In genomic region chr11:129408865-129409444, GRCh38 we compare ENCODE assay signal across 21 cellular contexts. TPM values are rescaled to one million over a fixed set of nuclear protein-coding genes. Genes with fewer than 3 reads are reported as not detected.
DNase-seq lines count a peak whose midpoint lies in the region; ATAC-seq and TF ChIP-seq lines count a peak whose summit lies in the region.
"Had no signal": no experiment of that assay in that cellular context is flagged by ENCODE, and none has a peak within 500 bp of the region (broad histone marks: within the 10 kb centered on the region; RNA-seq: fewer than 3 reads in every experiment).

No MANE protein-coding gene starts in this region.

- no peaks in the 10 kb centered on the region for H3K36me3 Mint-ChIP-seq in T-helper 2 cell treated with Interferon-gamma antibody and Interleukin-4, amounts not matched to agents 5 μg/mL and 100 μg/mL, for 36 hours (ENCODE audit: low read depth)
- no peaks in the 10 kb centered on the region for H3K36me3 Mint-ChIP-seq in activated CD8-positive, alpha-beta T cell treated with anti-CD3 and anti-CD28 coated beads for 36 hours (ENCODE audit: low read depth)
- no peaks in the 10 kb centered on the region for H3K36me3 Mint-ChIP-seq in activated CD8-positive, alpha-beta T cell treated with anti-CD3 and anti-CD28 coated beads, Interleukin-2, amount 10 ng/mL, durations not matched to agents 7 days and 5 days (ENCODE audit: low read depth)
- no peaks in the 10 kb centered on the region for H3K36me3 Mint-ChIP-seq in T-cell
- H3K36me3 Mint-ChIP-seq: CD8-positive, alpha-beta T cell had no signal

- no peaks in the 10 kb centered on the region for H3K4me1 Mint-ChIP-seq in T-helper 2 cell treated with Interferon-gamma antibody and Interleukin-4, amounts not matched to agents 5 μg/mL and 100 μg/mL, for 36 hours (ENCODE audit: low read depth)
- peaks cover 3% of the 10 kb centered on the region for H3K4me1 Mint-ChIP-seq in activated CD8-positive, alpha-beta T cell treated with anti-CD3 and anti-CD28 coated beads for 36 hours (ENCODE audit: low read depth)
- H3K4me1 Mint-ChIP-seq in activated CD8-positive, alpha-beta T cell treated with anti-CD3 and anti-CD28 coated beads, Interleukin-2, amount 10 ng/mL, durations not matched to agents 7 days and 5 days (ENCODE audit: low read depth), result no peaks in the 10 kb centered on the region
- no peaks in the 10 kb centered on the region for H3K4me1 Mint-ChIP-seq in stimulated activated naive CD8-positive, alpha-beta T cell treated with anti-CD3 and anti-CD28 coated beads, Interleukin-15, amount 100 ng/mL, for 72 hours
- no peaks in the 10 kb centered on the region for H3K4me1 Mint-ChIP-seq in T-cell
- H3K4me1 Mint-ChIP-seq: B cell, IgD-negative memory B cell had no signal

- TF ChIP-seq CTCF in activated CD8-positive, alpha-beta T cell treated with anti-CD3 and anti-CD28 coated beads for 36 hours (IDR thresholded peaks at IDR 0.05), result no peak

- no peak overlapping the region for H3K4me3 Mint-ChIP-seq in T-helper 2 cell treated with Interferon-gamma antibody and Interleukin-4, amounts not matched to agents 5 μg/mL and 100 μg/mL, for 36 hours
- H3K4me3 Mint-ChIP-seq in activated CD8-positive, alpha-beta T cell treated with anti-CD3 and anti-CD28 coated beads for 36 hours, result no peak overlapping the region
- H3K4me3 Mint-ChIP-seq in activated CD8-positive, alpha-beta T cell treated with anti-CD3 and anti-CD28 coated beads, Interleukin-2, amount 10 ng/mL, durations not matched to agents 7 days and 5 days, result no peak overlapping the region
- H3K4me3 Mint-ChIP-seq in stimulated activated naive CD8-positive, alpha-beta T cell treated with anti-CD3 and anti-CD28 coated beads, Interleukin-15, amount 100 ng/mL, for 72 hours, result no peak overlapping the region
- H3K4me3 Mint-ChIP-seq in T-cell, result no peak overlapping the region
- H3K4me3 Mint-ChIP-seq: B cell; CD8-positive, alpha-beta T cell; IgD-negative memory B cell had no signal

- ATAC-seq in activated CD8-positive, alpha-beta T cell treated with anti-CD3 and anti-CD28 coated beads for 36 hours, result no peak
- no peak for ATAC-seq in activated CD8-positive, alpha-beta T cell treated with anti-CD3 and anti-CD28 coated beads, Interleukin-2, amount 10 ng/mL, durations not matched to agents 7 days and 5 days
- ATAC-seq in stimulated activated naive CD8-positive, alpha-beta T cell treated with anti-CD3 and anti-CD28 coated beads, Interleukin-15, Interleukin-2, amounts not matched to agents 100 U/mL and 50 U/mL, for 24 hours, result peak; percentile 72
- no peak for ATAC-seq in stimulated activated naive CD8-positive, alpha-beta T cell treated with anti-CD3 and anti-CD28 coated beads, Interleukin-15, amount 100 ng/mL, for 72 hours
- ATAC-seq in T-cell (replicated peaks in 1 of 4), result no peak
- ATAC-seq: CD8-positive, alpha-beta T cell had no signal

- POLR2A ChIA-PET in activated CD8-positive, alpha-beta T cell treated with anti-CD3 and anti-CD28 coated beads for 36 hours (lab: Charles Lee), result no interaction called here
- POLR2A ChIA-PET in activated CD8-positive, alpha-beta T cell treated with anti-CD3 and anti-CD28 coated beads, Interleukin-2, amount 10 ng/mL, durations not matched to agents 7 days and 5 days (lab: Charles Lee), result no interaction called here
- POLR2A ChIA-PET in T-cell (lab: Charles Lee), result no interaction called here

- intact Hi-C loops in activated CD8-positive, alpha-beta T cell treated with anti-CD3 and anti-CD28 coated beads for 36 hours (cut with micrococcal nuclease), result no loop called here

- DNase-seq in T-helper 2 cell treated with Interferon-gamma antibody and Interleukin-4, amounts not matched to agents 5 μg/mL and 100 μg/mL, for 36 hours (ENCODE audit: low spot score), result peak; percentile 46
- no peak for DNase-seq in T-helper 2 cell
- DNase-seq in activated CD8-positive, alpha-beta T cell treated with anti-CD3 and anti-CD28 coated beads for 36 hours, result peak; percentile 38
- no peak for DNase-seq in activated CD8-positive, alpha-beta T cell treated with anti-CD3 and anti-CD28 coated beads, Interleukin-2, amount 10 ng/mL, durations not matched to agents 7 days and 5 days
- peak; percentile 36 for DNase-seq in stimulated activated naive CD8-positive, alpha-beta T cell treated with anti-CD3 and anti-CD28 coated beads, Interleukin-15, Interleukin-2, amounts not matched to agents 100 U/mL and 50 U/mL, for 24 hours
- DNase-seq in stimulated activated naive CD8-positive, alpha-beta T cell treated with anti-CD3 and anti-CD28 coated beads, Interleukin-15, amount 100 ng/mL, for 72 hours, result no peak
- no peak for DNase-seq in T-cell
- DNase-seq: Caco-2; CD8-positive, alpha-beta T cell; NCI-H1048; NCI-H1417; NCI-H1694; NCI-H2029 treated with DMSO at 0.1 percent for 48 hours; NCI-H446 treated with DMSO at 0.1 percent for 48 hours; NCI-H526; NCI-H82; NK-92 treated with Interleukin-12 subunit alpha and Interleukin-12 subunit beta, amount 100 ng/mL, for 24 hours; PC-9; RPMI8226 had no signal

- no peaks in the 10 kb centered on the region for H3K27me3 Mint-ChIP-seq in T-helper 2 cell treated with Interferon-gamma antibody and Interleukin-4, amounts not matched to agents 5 μg/mL and 100 μg/mL, for 36 hours (ENCODE audit: low read depth)
- peaks cover 3% of the 10 kb centered on the region for H3K27me3 Mint-ChIP-seq in activated CD8-positive, alpha-beta T cell treated with anti-CD3 and anti-CD28 coated beads for 36 hours
- no peaks in the 10 kb centered on the region for H3K27me3 Mint-ChIP-seq in activated CD8-positive, alpha-beta T cell treated with anti-CD3 and anti-CD28 coated beads, Interleukin-2, amount 10 ng/mL, durations not matched to agents 7 days and 5 days (ENCODE audit: low read depth)
- H3K27me3 Mint-ChIP-seq in stimulated activated naive CD8-positive, alpha-beta T cell treated with anti-CD3 and anti-CD28 coated beads, Interleukin-15, amount 100 ng/mL, for 72 hours, result peaks cover 18% of the 10 kb centered on the region
- peaks cover 3 to 11% of the 10 kb centered on the region in 2 donors for H3K27me3 Mint-ChIP-seq in T-cell
- H3K27me3 Mint-ChIP-seq: B cell, IgD-negative memory B cell had no signal

- no peaks in the 10 kb centered on the region for H3K9me3 Mint-ChIP-seq in T-helper 2 cell treated with Interferon-gamma antibody and Interleukin-4, amounts not matched to agents 5 μg/mL and 100 μg/mL, for 36 hours
- H3K9me3 Mint-ChIP-seq in activated CD8-positive, alpha-beta T cell treated with anti-CD3 and anti-CD28 coated beads for 36 hours, result no peaks in the 10 kb centered on the region
- H3K9me3 Mint-ChIP-seq in activated CD8-positive, alpha-beta T cell treated with anti-CD3 and anti-CD28 coated beads, Interleukin-2, amount 10 ng/mL, durations not matched to agents 7 days and 5 days (ENCODE audit: insufficient read depth), result no peaks in the 10 kb centered on the region
- no peaks in the 10 kb centered on the region for H3K9me3 Mint-ChIP-seq in stimulated activated naive CD8-positive, alpha-beta T cell treated with anti-CD3 and anti-CD28 coated beads, Interleukin-15, amount 100 ng/mL, for 72 hours
- H3K9me3 Mint-ChIP-seq in T-cell, result no peaks in the 10 kb centered on the region
- H3K9me3 Mint-ChIP-seq: CD8-positive, alpha-beta T cell had no signal

- H3K27ac Mint-ChIP-seq in T-helper 2 cell treated with Interferon-gamma antibody and Interleukin-4, amounts not matched to agents 5 μg/mL and 100 μg/mL, for 36 hours, result no peak overlapping the region
- H3K27ac Mint-ChIP-seq in activated CD8-positive, alpha-beta T cell treated with anti-CD3 and anti-CD28 coated beads for 36 hours, result no peak overlapping the region
- no peak overlapping the region for H3K27ac Mint-ChIP-seq in activated CD8-positive, alpha-beta T cell treated with anti-CD3 and anti-CD28 coated beads, Interleukin-2, amount 10 ng/mL, durations not matched to agents 7 days and 5 days
- no peak overlapping the region for H3K27ac Mint-ChIP-seq in stimulated activated naive CD8-positive, alpha-beta T cell treated with anti-CD3 and anti-CD28 coated beads, Interleukin-15, amount 100 ng/mL, for 72 hours
- no peak overlapping the region for H3K27ac Mint-ChIP-seq in T-cell
- H3K27ac Mint-ChIP-seq: B cell; CD8-positive, alpha-beta T cell; IgD-negative memory B cell had no signal

- CTCF ChIA-PET in activated CD8-positive, alpha-beta T cell treated with anti-CD3 and anti-CD28 coated beads for 36 hours (lab: Charles Lee), result interaction anchor here (1.9 kb wide), 1 partner anchor 286 kb away, joined by 4 read pairs; no protein-coding TSS in a partner anchor
- CTCF ChIA-PET in activated CD8-positive, alpha-beta T cell treated with anti-CD3 and anti-CD28 coated beads, Interleukin-2, amount 10 ng/mL, durations not matched to agents 7 days and 5 days (lab: Charles Lee), result no interaction called here
- CTCF ChIA-PET in T-cell (lab: Charles Lee), result no interaction called here

RNA-seq across cellular contexts. Expression of gene BARX2, which starts 33.3 kb away (rescaled TPM):
- total RNA-seq in activated CD8-positive, alpha-beta T cell treated with anti-CD3 and anti-CD28 coated beads for 36 hours, result not detected
- total RNA-seq in activated CD8-positive, alpha-beta T cell treated with anti-CD3 and anti-CD28 coated beads, Interleukin-2, amount 10 ng/mL, durations not matched to agents 7 days and 5 days, result not detected
- total RNA-seq in T-cell, result not detected
- total RNA-seq: B cell; CD8-positive, alpha-beta T cell had no signal

Comparison
In these comparisons a context has a peak if more than half of its experiments do, and no peak if none do; other contexts are left out.
1. DNase-seq: peak in T-helper 2 cell treated with Interferon-gamma antibody and Interleukin-4, amounts not matched to agents 5 μg/mL and 100 μg/mL, for 36 hours (single experiment), activated CD8-positive, alpha-beta T cell treated with anti-CD3 and anti-CD28 coated beads for 36 hours (single experiment) and stimulated activated naive CD8-positive, alpha-beta T cell treated with anti-CD3 and anti-CD28 coated beads, Interleukin-15, Interleukin-2, amounts not matched to agents 100 U/mL and 50 U/mL, for 24 hours (single experiment); none in T-helper 2 cell (0 of 5), activated CD8-positive, alpha-beta T cell treated with anti-CD3 and anti-CD28 coated beads, Interleukin-2, amount 10 ng/mL, durations not matched to agents 7 days and 5 days (single experiment), stimulated activated naive CD8-positive, alpha-beta T cell treated with anti-CD3 and anti-CD28 coated beads, Interleukin-15, amount 100 ng/mL, for 72 hours (0 of 2) and T-cell (0 of 34).